8 cellular contexts compared by ENCODE assay signal in the genomic region with DNA sequence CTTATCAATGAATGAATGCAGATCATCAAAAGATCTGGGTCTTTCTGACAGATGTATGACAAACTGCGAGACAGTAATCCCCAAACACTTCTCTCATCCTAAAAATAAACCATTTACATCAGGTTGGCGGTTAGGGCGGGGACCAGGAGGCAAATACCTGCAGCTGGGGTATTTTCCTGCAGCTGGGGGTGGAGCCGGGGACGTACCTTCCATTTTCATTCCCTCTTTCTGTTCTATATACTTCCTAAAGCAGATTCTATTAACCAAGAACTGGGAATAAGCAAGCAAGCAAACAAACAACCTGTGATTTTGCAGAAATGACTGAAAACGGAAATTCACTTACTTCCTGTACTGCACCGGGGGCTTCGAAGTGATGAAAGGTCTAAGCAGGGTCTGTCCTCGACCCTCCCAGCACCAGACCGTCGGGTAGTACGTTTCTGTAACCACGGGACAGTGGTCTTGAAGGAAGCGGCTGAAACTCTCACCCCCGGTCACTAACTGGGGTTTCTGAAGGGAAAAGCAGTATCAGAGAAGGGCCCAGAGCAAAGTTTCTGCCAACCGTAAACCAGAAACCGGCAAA. TPM values are rescaled to one million over a fixed set of nuclear protein-coding genes. Genes with fewer than 3 reads are reported as not detected.
A peak's percentile ranks its signal among the peaks of the same experiment; 100 is the strongest.
DNase-seq lines count a peak whose midpoint lies in the region; ATAC-seq and TF ChIP-seq lines count a peak whose summit lies in the region.

No MANE protein-coding gene starts in this region.

- no peak for TF ChIP-seq EP300 in upper lobe of left lung (IDR thresholded peaks at IDR 0.05)

- H3K4me3 ChIP-seq in H7 (ENCODE audit: insufficient read depth, low read depth, low read length): peak overlapping the region; percentile 75
- H3K4me3 ChIP-seq in RWPE2 (ENCODE audit: severe bottlenecking): peak overlapping the region; percentile 64
- H3K4me3 ChIP-seq in mononuclear cell (ENCODE audit: low read length): peak overlapping the region; percentile 94
- H3K4me3 ChIP-seq in upper lobe of left lung: peak overlapping the region; percentile 59 to 94 (median 90)

- WGBS in upper lobe of left lung, 2 donors: 4 to 7% methylated on average over 16 to 17 of the region's 17 CpGs

- DNase-seq in COLO668 (lab: John Stamatoyannopoulos, UW; ENCODE audit: unreplicated experiment) (peak; percentile 58), H7 (peak; percentile 57), RWPE2 (ENCODE audit: low spot score) (no peak), cerebellum (ENCODE audit: low spot score) (peak; percentile 17), upper lobe of left lung (no peak)

- H3K4me1 ChIP-seq in RWPE2 (ENCODE audit: insufficient read depth, poor library complexity, severe bottlenecking) (no peaks in the 10 kb centered on the region), mononuclear cell (ENCODE audit: insufficient read depth, low read length) (peaks cover 37% of the 10 kb centered on the region), upper lobe of left lung (peaks cover 11 to 16% (median 15%) of the 10 kb centered on the region in 4 donors)

- peaks cover 3% of the 10 kb centered on the region; the same call in 1 of the 2 replicates for H3K36me3 ChIP-seq in H7 (replicated peaks; ENCODE audit: control insufficient read depth, insufficient read depth, low read length)
- H3K36me3 ChIP-seq in RWPE2 (ENCODE audit: low read depth): peaks cover 16% of the 10 kb centered on the region; the same call in 1 of the 2 replicates
- H3K36me3 ChIP-seq in upper lobe of left lung: peaks cover 0 to 10% (median 0%) of the 10 kb centered on the region in 4 donors

- peaks cover 2% of the 10 kb centered on the region; the same call in 1 of the 2 replicates for H3K27me3 ChIP-seq in H7 (ENCODE audit: control insufficient read depth, insufficient read depth, low read length)
- H3K27me3 ChIP-seq in RWPE2 (ENCODE audit: insufficient read depth, poor library complexity, severe bottlenecking): no peaks in the 10 kb centered on the region
- H3K27me3 ChIP-seq in mononuclear cell (ENCODE audit: insufficient read depth, low read length): no peaks in the 10 kb centered on the region
- no peaks in the 10 kb centered on the region for H3K27me3 ChIP-seq in upper lobe of left lung

- ATAC-seq in RWPE2 (ENCODE audit: low read depth) (no peak), upper lobe of left lung (ENCODE audit: low FRiP score in 2 of 2) (no peak), GM19467 (IDR thresholded peaks at IDR 0.05; ENCODE audit: unreplicated experiment) (no peak), HG02571 (IDR thresholded peaks at IDR 0.05; ENCODE audit: unreplicated experiment) (no peak)

- peak overlapping the region; percentile 58 for H3K27ac ChIP-seq in RWPE2 (ENCODE audit: poor library complexity, severe bottlenecking)
- peak overlapping the region; percentile 94 to 99 (median 94) for H3K27ac ChIP-seq in upper lobe of left lung

- H3K9me3 ChIP-seq in RWPE2 (ENCODE audit: severe bottlenecking) (no peaks in the 10 kb centered on the region), mononuclear cell (ENCODE audit: low read depth, low read length) (no peaks in the 10 kb centered on the region), upper lobe of left lung (no peaks in the 10 kb centered on the region)

- TF ChIP-seq CTCF in RWPE2 (IDR thresholded peaks at IDR 0.05; ENCODE audit: poor library complexity, severe bottlenecking): no peak
- no peak for TF ChIP-seq CTCF in upper lobe of left lung (IDR thresholded peaks at IDR 0.05)

- TF ChIP-seq POLR2A in upper lobe of left lung (IDR thresholded peaks at IDR 0.05): no peak

RNA-seq across cellular contexts. Expression of a gene that starts 1.2 kb away (rescaled TPM):
- 5.5 and 6.9 TPM in 2 replicates for total RNA-seq in H7 (2014; rRNA removed; shearing (Covaris generic))
- total RNA-seq in cerebellum (11.7 TPM), mononuclear cell (27.3 TPM), upper lobe of left lung (10 to 100 TPM; 17.2 to 35.6 (median 21.7) TPM)

RNA-seq across cellular contexts. Expression of a gene that starts 37.3 kb away (rescaled TPM):
- 46.1 and 64.3 TPM in 2 replicates for total RNA-seq in H7 (2014; rRNA removed; shearing (Covaris generic))
- total RNA-seq in cerebellum (82.6 TPM), mononuclear cell (24.3 TPM), upper lobe of left lung (10 to 100 TPM; 12.9 to 35.2 (median 23.4) TPM)

Comparison
In these comparisons a context has a peak if more than half of its experiments do, and no peak if none do; other contexts are left out.
1. DNase-seq: peak in COLO668 (single experiment), H7 (single experiment) and cerebellum (single experiment); none in RWPE2 (single experiment) and upper lobe of left lung (0 of 2).
2. Peak in every context shown above with its lines, with median percentiles within 50 percentile points of each other: H3K4me3 ChIP-seq.